ENCODE assay signal across 10 cellular contexts in genomic region chr11:14237333-14237988, GRCh38.
DNase-seq lines count a peak whose midpoint lies in the region; ATAC-seq lines count a peak whose summit lies in the region.
"Had no signal": no experiment of that assay in that cellular context is flagged by ENCODE, and none has a peak within 500 bp of the region (broad histone marks: within the 10 kb centered on the region; RNA-seq: fewer than 3 reads in every experiment).

No MANE protein-coding gene starts in this region.

- H3K27ac Mint-ChIP-seq in memory B cell, result peak overlapping the region; percentile 93
- peak overlapping the region in 2 of 7 donors; percentile 13 to 38 for H3K27ac Mint-ChIP-seq in CD4-positive, alpha-beta memory T cell

- H3K4me3 ChIP-seq in CD4-positive, alpha-beta memory T cell (ENCODE audit: low read length in 2 of 2), result no peak overlapping the region
- H3K4me3 ChIP-seq: GM23248, heart left ventricle had no signal

- peak overlapping the region; percentile 60 for H3K4me3 Mint-ChIP-seq in memory B cell
- H3K4me3 Mint-ChIP-seq in CD4-positive, alpha-beta memory T cell, result peak overlapping the region in 2 of 8 donors; percentile 10 to 66

- CTCF ChIA-PET in CD4-positive, alpha-beta memory T cell (lab: Charles Lee; ENCODE audit: partially characterized antibody), result interaction anchor here (0.9 kb wide), 1 partner anchor 13 kb away, joined by 5 read pairs; no protein-coding TSS in a partner anchor

- intact Hi-C loops in CD4-positive, alpha-beta memory T cell (cut with micrococcal nuclease), result no loop called here

- no peaks in the 10 kb centered on the region for H3K36me3 ChIP-seq in CD4-positive, alpha-beta memory T cell (ENCODE audit: insufficient read depth, low read length)
- H3K36me3 ChIP-seq: heart left ventricle had no signal

- no peaks in the 10 kb centered on the region for H3K9me3 Mint-ChIP-seq in memory B cell
- H3K9me3 Mint-ChIP-seq in CD4-positive, alpha-beta memory T cell, result no peaks in the 10 kb centered on the region

- no peaks in the 10 kb centered on the region for H3K9me3 ChIP-seq in CD4-positive, alpha-beta memory T cell (ENCODE audit: control insufficient read depth in 1 of 2, low read length in 2 of 2)
- H3K9me3 ChIP-seq: heart left ventricle had no signal

- DNase-seq in memory B cell (ENCODE audit: low spot score in 2 of 2), result peak; percentile 59 to 77
- no peak for DNase-seq in stimulated activated CD4-positive, alpha-beta T cell treated with anti-CD3 and anti-CD28 coated beads, Interleukin-4, amount 100 ng/mL, for 4 hours
- DNase-seq in COLO829 (ENCODE audit: low spot score), result no peak
- no peak for DNase-seq in HPDE6-E6E7 (ENCODE audit: extremely low spot score)
- no peak for DNase-seq in CD4-positive, alpha-beta memory T cell
- DNase-seq: GM23248, heart left ventricle had no signal

- no peaks in the 10 kb centered on the region for H3K36me3 Mint-ChIP-seq in memory B cell
- H3K36me3 Mint-ChIP-seq in CD4-positive, alpha-beta memory T cell, result no peaks in the 10 kb centered on the region

- ATAC-seq in GM18868 (IDR thresholded peaks at IDR 0.05; ENCODE audit: unreplicated experiment) (peak; percentile 98), GM21786 (IDR thresholded peaks at IDR 0.05; ENCODE audit: unreplicated experiment) (peak; percentile 98), HG03571 (IDR thresholded peaks at IDR 0.05; ENCODE audit: unreplicated experiment) (peak; percentile 94), memory B cell (ENCODE audit: low read depth) (peak; percentile 96)

- H3K27me3 Mint-ChIP-seq in memory B cell, result peaks cover 2% of the 10 kb centered on the region
- peaks cover 2 to 4% of the 10 kb centered on the region in 2 donors for H3K27me3 Mint-ChIP-seq in CD4-positive, alpha-beta memory T cell

- H3K4me1 ChIP-seq in CD4-positive, alpha-beta memory T cell (ENCODE audit: insufficient read depth, low read length), result no peaks in the 10 kb centered on the region

- peaks cover 32% of the 10 kb centered on the region for H3K4me1 Mint-ChIP-seq in memory B cell
- peaks cover 4 to 12% (median 7%) of the 10 kb centered on the region in 4 donors for H3K4me1 Mint-ChIP-seq in CD4-positive, alpha-beta memory T cell

- POLR2A ChIA-PET in CD4-positive, alpha-beta memory T cell (lab: Charles Lee; ENCODE audit: partially characterized antibody), result no interaction called here

- no peaks in the 10 kb centered on the region for H3K27me3 ChIP-seq in CD4-positive, alpha-beta memory T cell (ENCODE audit: insufficient read depth, low read length)

- H3K27ac ChIP-seq in CD4-positive, alpha-beta memory T cell (ENCODE audit: low read depth, low read length), result no peak overlapping the region
- H3K27ac ChIP-seq: GM23248, heart left ventricle had no signal

Comparison
In these comparisons a context has a peak if more than half of its experiments do, and no peak if none do; other contexts are left out.
1. DNase-seq: peak in memory B cell (2 of 2); none in stimulated activated CD4-positive, alpha-beta T cell treated with anti-CD3 and anti-CD28 coated beads, Interleukin-4, amount 100 ng/mL, for 4 hours (0 of 2), COLO829 (single experiment), HPDE6-E6E7 (single experiment) and CD4-positive, alpha-beta memory T cell (0 of 5).
2. Peak in every context shown above with its lines, with median percentiles within 50 percentile points of each other: ATAC-seq.